ENCODE assay signal across 2 cellular contexts in genomic region chrX:139828037-139828436, GRCh38.
TF ChIP-seq lines count a peak whose summit lies in the region.

No MANE protein-coding gene starts in this region.

TF ChIP-seq in HepG2, 621 proteins besides CTCF, POLR2A, EP300 and RAD21:
- no peak for TF ChIP-seq ZSCAN12 (CRISPR knock-in tag; IDR thresholded peaks at IDR 0.05)
- no peak for TF ChIP-seq ZNF326 (CRISPR knock-in tag; IDR thresholded peaks at IDR 0.05; ENCODE audit: borderline replicate concordance)
- TF ChIP-seq PHB2 (IDR thresholded peaks at IDR 0.05; ENCODE audit: partially characterized antibody), result no peak
- TF ChIP-seq RFX5 (IDR thresholded peaks at IDR 0.05; ENCODE audit: low read depth, low read length), result no peak
- no peak for TF ChIP-seq ZZZ3 (CRISPR knock-in tag; IDR thresholded peaks at IDR 0.05; ENCODE audit: borderline replicate concordance)
- no peak for TF ChIP-seq ATAD3A (CRISPR knock-in tag; IDR thresholded peaks at IDR 0.05)
- TF ChIP-seq MTF2 (CRISPR knock-in tag; IDR thresholded peaks at IDR 0.05; ENCODE audit: borderline replicate concordance), result no peak

TF ChIP-seq in GM23338, 12 proteins besides CTCF, POLR2A, EP300 and RAD21:
- TF ChIP-seq NANOG (IDR thresholded peaks at IDR 0.05; ENCODE audit: borderline replicate concordance), result no peak
- TF ChIP-seq ZNF114 (CRISPR knock-in tag; IDR thresholded peaks at IDR 0.05), result no peak
- TF ChIP-seq ZNF462 (CRISPR knock-in tag; IDR thresholded peaks at IDR 0.05), result no peak
- TF ChIP-seq CREB1 (CRISPR knock-in tag; IDR thresholded peaks at IDR 0.05; ENCODE audit: low read depth), result no peak
TF ChIP-seq in GM23338: peak in this region for 0.
